In genomic region chr10:102583435-102584417, GRCh38 we compare ENCODE assay signal across 1 cellular context.
TF ChIP-seq lines count a peak whose summit lies in the region.

No MANE protein-coding gene starts in this region.

TF ChIP-seq in HepG2, 621 proteins besides CTCF, POLR2A, EP300 and RAD21 (continued from another document and continues in another):
- TF ChIP-seq ZNF549 (CRISPR knock-in tag; IDR thresholded peaks at IDR 0.05) (no peak), ZNF326 (CRISPR knock-in tag; IDR thresholded peaks at IDR 0.05; ENCODE audit: borderline replicate concordance) (no peak), ZNF343 (CRISPR knock-in tag; IDR thresholded peaks at IDR 0.05) (no peak), ZFP91 (CRISPR knock-in tag; IDR thresholded peaks at IDR 0.05; ENCODE audit: borderline replicate concordance) (no peak), FOXO1 (CRISPR knock-in tag; IDR thresholded peaks at IDR 0.05) (no peak), ZNF33A (CRISPR knock-in tag; IDR thresholded peaks at IDR 0.05; ENCODE audit: borderline replicate concordance) (no peak), ZNF224 (CRISPR knock-in tag; IDR thresholded peaks at IDR 0.05) (no peak), AKAP8 (CRISPR knock-in tag; IDR thresholded peaks at IDR 0.05) (no peak), SNAI1 (CRISPR knock-in tag; IDR thresholded peaks at IDR 0.05; ENCODE audit: borderline replicate concordance) (no peak), FOXJ3 (CRISPR knock-in tag; IDR thresholded peaks at IDR 0.05; ENCODE audit: borderline replicate concordance) (no peak), ZBTB46 (CRISPR knock-in tag; IDR thresholded peaks at IDR 0.05; ENCODE audit: borderline replicate concordance) (no peak), KDM5A (IDR thresholded peaks at IDR 0.05; ENCODE audit: borderline replicate concordance, low read length) (0 out of 2 replicates have a peak, but pooled peaks have one; percentile 35), SP2 (CRISPR knock-in tag; IDR thresholded peaks at IDR 0.05) (no peak), HBP1 (CRISPR knock-in tag; IDR thresholded peaks at IDR 0.05; ENCODE audit: low read depth) (no peak), U2AF2 (IDR thresholded peaks at IDR 0.05; ENCODE audit: low read depth, low read length) (no peak), ARID5B (CRISPR knock-in tag; IDR thresholded peaks at IDR 0.05) (no peak), ZSCAN9 (CRISPR knock-in tag; IDR thresholded peaks at IDR 0.05; ENCODE audit: borderline replicate concordance) (no peak), ZFP36L1 (CRISPR knock-in tag; IDR thresholded peaks at IDR 0.05) (no peak), KDM4B (CRISPR knock-in tag; IDR thresholded peaks at IDR 0.05) (no peak), ZNF570 (CRISPR knock-in tag; IDR thresholded peaks at IDR 0.05; ENCODE audit: borderline replicate concordance) (no peak), SOX6 (IDR thresholded peaks at IDR 0.05) (no peak), SOX6 (CRISPR knock-in tag; IDR thresholded peaks at IDR 0.05) (no peak), HCFC1 (IDR thresholded peaks at IDR 0.05; ENCODE audit: low read depth, low read length) (no peak), ADNP (CRISPR knock-in tag; IDR thresholded peaks at IDR 0.05) (no peak), ZBTB43 (CRISPR knock-in tag; conservative IDR thresholded peaks at IDR 0.05) (no peak), NKX3-1 (CRISPR knock-in tag; IDR thresholded peaks at IDR 0.05) (no peak), MLX (CRISPR knock-in tag; IDR thresholded peaks at IDR 0.05) (no peak), ATF5 (CRISPR knock-in tag; IDR thresholded peaks at IDR 0.05; ENCODE audit: low read depth) (no peak), HMG20A (CRISPR knock-in tag; IDR thresholded peaks at IDR 0.05; ENCODE audit: borderline replicate concordance) (no peak), ZBTB39 (CRISPR knock-in tag; IDR thresholded peaks at IDR 0.05) (0 out of 2 replicates have a peak, but pooled peaks have one; percentile 58), ZBTB7A (CRISPR knock-in tag; IDR thresholded peaks at IDR 0.05) (no peak), ZGPAT (CRISPR knock-in tag; IDR thresholded peaks at IDR 0.05) (no peak), GMEB1 (CRISPR knock-in tag; IDR thresholded peaks at IDR 0.05; ENCODE audit: borderline replicate concordance) (no peak), ZNF292 (CRISPR knock-in tag; IDR thresholded peaks at IDR 0.05; ENCODE audit: borderline replicate concordance, low read depth) (no peak), FOSL1 (CRISPR knock-in tag; IDR thresholded peaks at IDR 0.05; ENCODE audit: borderline replicate concordance) (no peak), SMC3 (IDR thresholded peaks at IDR 0.05; ENCODE audit: low read length) (peak; percentile 86), MEIS2 (CRISPR knock-in tag; IDR thresholded peaks at IDR 0.05) (no peak), KAT2B (IDR thresholded peaks at IDR 0.05; ENCODE audit: borderline replicate concordance, low read depth, low read length) (no peak), ZNF891 (CRISPR knock-in tag; IDR thresholded peaks at IDR 0.05) (no peak), ZNF7 (CRISPR knock-in tag; IDR thresholded peaks at IDR 0.05) (no peak), SNRNP70 (IDR thresholded peaks at IDR 0.05; ENCODE audit: low read depth, low read length) (no peak), ZNF607 (CRISPR knock-in tag; IDR thresholded peaks at IDR 0.05; ENCODE audit: borderline replicate concordance) (no peak), SIN3A (IDR thresholded peaks at IDR 0.05; ENCODE audit: borderline replicate concordance, low read depth, low read length) (no peak)
